17 cellular contexts compared by ENCODE assay signal in genomic region chr13:106617561-106617960, GRCh38. TPM values are rescaled to one million over a fixed set of nuclear protein-coding genes. Genes with fewer than 3 reads are reported as not detected.
DNase-seq lines count a peak whose midpoint lies in the region; ATAC-seq, FAIRE-seq and TF ChIP-seq lines count a peak whose summit lies in the region.
"Had no signal": no experiment of that assay in that cellular context is flagged by ENCODE, and none has a peak within 500 bp of the region (broad histone marks: within the 10 kb centered on the region; RNA-seq: fewer than 3 reads in every experiment).

No MANE protein-coding gene starts in this region.

- no peak overlapping the region for H3K18ac ChIP-seq in mesendoderm (ENCODE audit: low read length)

- peak; percentile 92 for FAIRE-seq in H54 (lab: Jason Lieb, UNC)
- FAIRE-seq: colon, K562 had no signal

- H3K4me3 ChIP-seq in epithelial cell of esophagus (ENCODE audit: low read length): no peak overlapping the region
- H3K4me3 ChIP-seq in mesendoderm (ENCODE audit: low read length): no peak overlapping the region
- H3K4me3 ChIP-seq: K562, SJCRH30 had no signal

- H3K9ac ChIP-seq in mesendoderm (ENCODE audit: low read length): no peak overlapping the region

- H3K56ac ChIP-seq in mesendoderm (ENCODE audit: low read length): no peak overlapping the region

- no peaks in the 10 kb centered on the region for H3K27me3 ChIP-seq in mesendoderm (ENCODE audit: insufficient read depth, low read length, poor library complexity)
- H3K27me3 ChIP-seq: SJCRH30 had no signal

- no peaks in the 10 kb centered on the region for H3K79me1 ChIP-seq in mesendoderm (ENCODE audit: low read length)

- WGBS in mesendoderm (ENCODE audit: extremely low coverage, insufficient coverage, low lambda C conversion rate): no CpG with 5 or more reads among the region's 3 CpGs

- no peak overlapping the region for H3K23ac ChIP-seq in mesendoderm (ENCODE audit: low read length)

- no peak overlapping the region for H4K8ac ChIP-seq in mesendoderm (ENCODE audit: low read depth, low read length)

- no peak overlapping the region for H3K27ac ChIP-seq in mesendoderm (ENCODE audit: low read depth, low read length)
- H3K27ac ChIP-seq: SJCRH30 had no signal

- no peak for ATAC-seq in natural killer cell
- ATAC-seq: K562, left ventricle myocardium superior had no signal

- H3K4me3 Mint-ChIP-seq in natural killer cell: no peak overlapping the region
- H3K4me3 Mint-ChIP-seq: activated naive CD4-positive, alpha-beta T cell treated with anti-CD3 and anti-CD28 coated beads, Interleukin-2, amount 10 ng/mL, durations not matched to agents 7 days and 5 days; CD14-positive monocyte; nephron progenitor cell had no signal

- no peaks in the 10 kb centered on the region for H3K4me1 ChIP-seq in mesendoderm (ENCODE audit: control insufficient read depth, low read depth, low read length)
- H3K4me1 ChIP-seq: SJCRH30 had no signal

- H3K79me2 ChIP-seq in mesendoderm (ENCODE audit: control insufficient read depth, insufficient read depth, low read length): no peaks in the 10 kb centered on the region

- no peak overlapping the region for H2AK5ac ChIP-seq in mesendoderm (ENCODE audit: low read length)

- CTCF ChIA-PET in HEK293T (lab: Yijun Ruan, JAX): no interaction called here

- no peaks in the 10 kb centered on the region for H3K36me3 Mint-ChIP-seq in natural killer cell
- H3K36me3 Mint-ChIP-seq: activated naive CD4-positive, alpha-beta T cell treated with anti-CD3 and anti-CD28 coated beads, Interleukin-2, amount 10 ng/mL, durations not matched to agents 7 days and 5 days; CD14-positive monocyte had no signal

- peaks cover 6 to 9% of the 10 kb centered on the region in 2 donors for H3K4me1 Mint-ChIP-seq in natural killer cell
- H3K4me1 Mint-ChIP-seq: activated naive CD4-positive, alpha-beta T cell treated with anti-CD3 and anti-CD28 coated beads, Interleukin-2, amount 10 ng/mL, durations not matched to agents 7 days and 5 days had no signal

- no peak overlapping the region for H2BK15ac ChIP-seq in mesendoderm (replicated peaks; ENCODE audit: low read depth)

- no peak for TF ChIP-seq POLR2A in H54 (IDR thresholded peaks at IDR 0.05; ENCODE audit: low read depth, low read length)

- no peak overlapping the region for H2BK5ac ChIP-seq in mesendoderm (ENCODE audit: low read length)

- H3K4ac ChIP-seq in mesendoderm (ENCODE audit: low read depth, low read length): no peak overlapping the region

- DNase-seq in H54 (ENCODE audit: insufficient read length, low spot score) (peak; percentile 37), RPMI7951 (ENCODE audit: low read depth) (peak; percentile 49), epithelial cell of esophagus (ENCODE audit: low read depth) (peak; percentile 88), mesendoderm (peak; percentile 97), cerebellum (ENCODE audit: low spot score) (no peak), cortex of kidney (lab: John Stamatoyannopoulos, UW) (no peak), natural killer cell (no peak), HEK293T (ENCODE audit: extremely low spot score) (no peak)
- DNase-seq: activated naive CD4-positive, alpha-beta T cell treated with anti-CD3 and anti-CD28 coated beads, Interleukin-2, amount 10 ng/mL, durations not matched to agents 7 days and 5 days; GF-D8; left ventricle myocardium superior; NCI-H1694; nephron progenitor cell; SJCRH30 had no signal

- H3K36me3 ChIP-seq in mesendoderm (ENCODE audit: control insufficient read depth, insufficient read depth, low read length): no peaks in the 10 kb centered on the region
- H3K36me3 ChIP-seq: SJCRH30 had no signal

- no peak overlapping the region for H4K5ac ChIP-seq in mesendoderm (ENCODE audit: low read length)

- H3K4me2 ChIP-seq in mesendoderm (ENCODE audit: low read length): no peak overlapping the region

- TF ChIP-seq CTCF in epithelial cell of esophagus (IDR thresholded peaks at IDR 0.05; ENCODE audit: insufficient read depth, low read depth, low read length, missing control alignments) (no peak), natural killer cell (IDR thresholded peaks at IDR 0.05) (no peak)

- peaks cover 8 to 10% of the 10 kb centered on the region in 2 donors for H3K27me3 Mint-ChIP-seq in natural killer cell (ENCODE audit: low read depth in 2 of 2)

- H3K27ac Mint-ChIP-seq in natural killer cell: no peak overlapping the region
- H3K27ac Mint-ChIP-seq: activated naive CD4-positive, alpha-beta T cell treated with anti-CD3 and anti-CD28 coated beads, Interleukin-2, amount 10 ng/mL, durations not matched to agents 7 days and 5 days; CD14-positive monocyte; nephron progenitor cell had no signal

- no peak overlapping the region for H2BK120ac ChIP-seq in mesendoderm (ENCODE audit: low read depth, low read length)

- POLR2A ChIA-PET in HEK293T (lab: Yijun Ruan, JAX): no interaction called here

- H3K9me3 Mint-ChIP-seq in natural killer cell: no peaks in the 10 kb centered on the region
- H3K9me3 Mint-ChIP-seq: activated naive CD4-positive, alpha-beta T cell treated with anti-CD3 and anti-CD28 coated beads, Interleukin-2, amount 10 ng/mL, durations not matched to agents 7 days and 5 days; nephron progenitor cell had no signal

- intact Hi-C loops in natural killer cell (cut with micrococcal nuclease): no loop called here

TF ChIP-seq in HEK293T, 16 proteins besides CTCF, POLR2A, EP300 and RAD21:
- TF ChIP-seq BHLHE40 (IDR thresholded peaks at IDR 0.05; ENCODE audit: borderline replicate concordance) (no peak), HDGF (IDR thresholded peaks at IDR 0.05; ENCODE audit: borderline replicate concordance) (no peak), FOXK2 (IDR thresholded peaks at IDR 0.05) (no peak), TARDBP (IDR thresholded peaks at IDR 0.05) (no peak), SP1 (IDR thresholded peaks at IDR 0.05) (no peak), ZNF384 (IDR thresholded peaks at IDR 0.05) (no peak), PKNOX1 (IDR thresholded peaks at IDR 0.05) (no peak), SUZ12 (IDR thresholded peaks at IDR 0.05) (no peak), NFRKB (IDR thresholded peaks at IDR 0.05) (no peak), FOXM1 (IDR thresholded peaks at IDR 0.05; ENCODE audit: borderline replicate concordance) (no peak), ELF4 (IDR thresholded peaks at IDR 0.05) (no peak), L3MBTL2 (conservative IDR thresholded peaks at IDR 0.05) (no peak), ARNT (IDR thresholded peaks at IDR 0.05) (no peak), CTBP1 (IDR thresholded peaks at IDR 0.05; ENCODE audit: borderline replicate concordance) (no peak), FOXA1 (IDR thresholded peaks at IDR 0.05) (no peak), LEF1 (IDR thresholded peaks at IDR 0.05; ENCODE audit: borderline replicate concordance) (no peak)

RNA-seq across cellular contexts. Expression of gene ARGLU1, which starts 49.6 kb away (rescaled TPM):
- 22.7 and 25.7 TPM in 2 replicates for total RNA-seq in RPMI7951 (2014; rRNA removed; shearing (Covaris generic))
- 93.9 TPM for polyA plus RNA-seq in mesendoderm (2013, experiment 1 of 2)
- polyA plus RNA-seq in mesendoderm (2013, experiment 2 of 2): 92.1 TPM
- total RNA-seq in cerebellum: 143 TPM
- total RNA-seq in natural killer cell: 100 to 1,000 TPM; 158 to 179 (median 161) TPM

Comparison
In these comparisons a context has a peak if more than half of its experiments do, and no peak if none do; other contexts are left out.
1. DNase-seq: peak in H54 (single experiment), RPMI7951 (single experiment), epithelial cell of esophagus (single experiment) and mesendoderm (single experiment); none in cerebellum (single experiment), cortex of kidney (single experiment), natural killer cell (single experiment) and HEK293T (single experiment).